In the genomic region with DNA sequence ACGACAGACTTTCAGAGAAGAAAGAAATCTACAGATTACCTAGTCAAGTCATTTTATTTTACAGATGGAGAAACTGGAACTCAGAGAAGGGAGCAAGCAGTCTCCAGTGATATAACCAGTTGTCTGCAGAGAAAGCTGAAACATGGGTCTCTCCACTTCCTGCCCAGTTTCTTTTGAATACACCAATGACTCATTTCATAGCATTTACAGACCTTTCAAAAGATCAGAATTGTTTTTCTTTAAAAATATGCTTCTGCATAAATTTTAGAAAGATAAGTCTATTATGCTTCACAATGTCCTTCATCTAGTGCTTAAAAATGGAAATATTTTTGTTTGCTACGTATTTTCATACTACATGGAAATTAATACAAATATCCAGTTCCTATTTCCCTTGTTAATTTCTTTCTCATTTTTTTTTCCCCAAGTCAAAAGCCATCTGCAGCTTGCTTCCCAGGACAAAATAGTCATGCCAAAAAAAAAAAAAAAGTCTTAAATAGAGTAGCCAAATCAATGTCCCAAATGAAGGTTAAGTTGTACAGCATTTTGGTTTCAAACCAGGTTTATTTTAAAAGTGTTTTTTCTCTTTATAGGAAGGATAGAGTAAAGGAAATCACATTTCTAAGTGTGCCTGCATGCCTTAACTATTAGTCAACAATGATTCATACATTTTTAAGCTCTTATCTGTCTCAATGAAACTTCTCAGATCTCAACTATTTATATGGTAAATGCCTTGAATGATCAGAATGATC, we compare ENCODE assay signal across 8 cellular contexts. TPM values are rescaled to one million over a fixed set of nuclear protein-coding genes. Genes with fewer than 3 reads are reported as not detected.
DNase-seq lines count a peak whose midpoint lies in the region; ATAC-seq and TF ChIP-seq lines count a peak whose summit lies in the region.

No MANE protein-coding gene starts in this region.

- H3K27me3 ChIP-seq in GM06990 (replicated peaks; ENCODE audit: control insufficient read depth, insufficient read depth, low read length) = no peaks in the 10 kb centered on the region

- no peaks in the 10 kb centered on the region for H3K27me3 Mint-ChIP-seq in activated naive CD8-positive, alpha-beta T cell treated with anti-CD3 and anti-CD28 coated beads, Interleukin-2, amount 10 ng/mL, durations not matched to agents 7 days and 5 days

- DNase-seq in GM06990 (ENCODE audit: extremely low read depth, insufficient read length) (peak; percentile 54), HT-29 (ENCODE audit: low spot score) (peak; percentile 69), kidney glomerular epithelial cell (lab: John Stamatoyannopoulos, UW) (peak; percentile 78), DMS 273 treated with DMSO at 0.1 percent for 48 hours (lab: John Stamatoyannopoulos, UW) (no peak), NCI-H510A treated with DMSO at 0.1 percent for 48 hours (lab: John Stamatoyannopoulos, UW) (no peak), HPDE6-E6E7 (ENCODE audit: extremely low spot score) (no peak)
- no peak for DNase-seq in activated naive CD8-positive, alpha-beta T cell treated with anti-CD3 and anti-CD28 coated beads, Interleukin-2, amount 10 ng/mL, durations not matched to agents 7 days and 5 days

- no peaks in the 10 kb centered on the region for H3K36me3 ChIP-seq in GM06990 (ENCODE audit: control insufficient read depth, insufficient read depth, low read length)

- peak overlapping the region; percentile 80 for H3K4me3 Mint-ChIP-seq in activated naive CD8-positive, alpha-beta T cell treated with anti-CD3 and anti-CD28 coated beads, Interleukin-2, amount 10 ng/mL, durations not matched to agents 7 days and 5 days

- POLR2A ChIA-PET in activated naive CD8-positive, alpha-beta T cell treated with anti-CD3 and anti-CD28 coated beads, Interleukin-2, amount 10 ng/mL, durations not matched to agents 7 days and 5 days (lab: Charles Lee) = interaction anchor here (1.0 to 2.1 kb wide), 7 partner anchors 11 to 348 kb away, joined by 3 to 9 read pairs (median 5); a partner anchor contains a TSS

- ATAC-seq in GM21515 (IDR thresholded peaks at IDR 0.05; ENCODE audit: unreplicated experiment) = peak; percentile 75
- peak; percentile 69 for ATAC-seq in activated naive CD8-positive, alpha-beta T cell treated with anti-CD3 and anti-CD28 coated beads, Interleukin-2, amount 10 ng/mL, durations not matched to agents 7 days and 5 days (ENCODE audit: low read depth)

- H3K4me1 Mint-ChIP-seq in activated naive CD8-positive, alpha-beta T cell treated with anti-CD3 and anti-CD28 coated beads, Interleukin-2, amount 10 ng/mL, durations not matched to agents 7 days and 5 days = peaks cover 33% of the 10 kb centered on the region

- H3K9me3 Mint-ChIP-seq in activated naive CD8-positive, alpha-beta T cell treated with anti-CD3 and anti-CD28 coated beads, Interleukin-2, amount 10 ng/mL, durations not matched to agents 7 days and 5 days = peaks cover 2% of the 10 kb centered on the region

- H3K4me3 ChIP-seq in GM06990 (replicated peaks; ENCODE audit: low read depth, low read length) = no peak overlapping the region

- no peak for TF ChIP-seq CTCF in GM06990 (IDR thresholded peaks at IDR 0.05; ENCODE audit: insufficient read depth, low read length, poor library complexity, severe bottlenecking)

- peaks cover 10% of the 10 kb centered on the region for H3K36me3 Mint-ChIP-seq in activated naive CD8-positive, alpha-beta T cell treated with anti-CD3 and anti-CD28 coated beads, Interleukin-2, amount 10 ng/mL, durations not matched to agents 7 days and 5 days

- H3K27ac Mint-ChIP-seq in activated naive CD8-positive, alpha-beta T cell treated with anti-CD3 and anti-CD28 coated beads, Interleukin-2, amount 10 ng/mL, durations not matched to agents 7 days and 5 days = peak overlapping the region; percentile 98

RNA-seq across cellular contexts. Expression of a gene that starts 36.9 kb away (rescaled TPM):
- 29.7 and 35.4 TPM in 2 replicates for total RNA-seq in HT-29 (2014; rRNA removed; shearing (Covaris generic))
- 10 to 100 TPM; 12.1 to 12.7 TPM for total RNA-seq in activated naive CD8-positive, alpha-beta T cell treated with anti-CD3 and anti-CD28 coated beads, Interleukin-2, amount 10 ng/mL, durations not matched to agents 7 days and 5 days

Comparison
In these comparisons a context has a peak if more than half of its experiments do, and no peak if none do; other contexts are left out.
1. DNase-seq: peak in GM06990 (single experiment), HT-29 (single experiment) and kidney glomerular epithelial cell (single experiment); none in activated naive CD8-positive, alpha-beta T cell treated with anti-CD3 and anti-CD28 coated beads, Interleukin-2, amount 10 ng/mL, durations not matched to agents 7 days and 5 days (single experiment), DMS 273 treated with DMSO at 0.1 percent for 48 hours (single experiment), NCI-H510A treated with DMSO at 0.1 percent for 48 hours (single experiment) and HPDE6-E6E7 (single experiment).